In the genomic region with DNA sequence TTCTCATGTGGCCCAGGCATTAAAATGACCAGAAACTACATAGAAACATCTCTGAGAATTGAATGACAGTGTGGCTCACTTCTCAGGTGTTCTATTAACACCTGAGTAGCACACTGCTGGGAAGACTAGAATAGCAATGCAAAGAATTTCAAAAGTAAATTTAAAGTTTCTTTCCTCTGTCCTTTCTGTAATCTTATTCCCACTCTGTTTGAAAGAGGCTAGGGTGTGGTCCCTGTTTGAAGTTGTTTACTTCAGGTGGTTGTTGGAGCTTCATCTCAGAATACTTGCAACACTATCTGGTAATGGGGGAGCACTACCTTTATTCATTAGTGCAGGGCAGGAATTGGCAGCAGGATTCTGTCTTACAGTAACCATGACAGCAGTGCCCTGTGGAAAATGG, we compare ENCODE assay signal across 27 cellular contexts.
"Had no signal": no experiment of that assay in that cellular context is flagged by ENCODE, and none has a peak within 500 bp of the region (broad histone marks: within the 10 kb centered on the region; RNA-seq: fewer than 3 reads in every experiment).

No MANE protein-coding gene starts in this region.

- H3K9me3 ChIP-seq: esophagus muscularis mucosa, lower lobe of right lung, sigmoid colon, transverse colon had no signal

- H3K27me3 ChIP-seq: esophagus muscularis mucosa, sigmoid colon, transverse colon had no signal

- H3K4me1 Mint-ChIP-seq: activated naive CD8-positive, alpha-beta T cell treated with anti-CD3 and anti-CD28 coated beads for 36 hours; naive B cell; stimulated activated naive B cell treated with anti-CD40 and anti-IgM and Interleukin-4, amounts not matched to agents 10 μg/mL and 1 μg/mL and 100 μg/mL, for 72 hours had no signal

- H3K36me3 ChIP-seq: esophagus muscularis mucosa, lower lobe of right lung, sigmoid colon, transverse colon had no signal

- FAIRE-seq: astrocyte, frontal cortex, keratinocyte, urothelium cell line had no signal

- H3K4me3 Mint-ChIP-seq: activated CD8-positive, alpha-beta T cell treated with anti-CD3 and anti-CD28 coated beads, Interleukin-2, amount 10 ng/mL, durations not matched to agents 7 days and 5 days; activated naive CD8-positive, alpha-beta T cell treated with anti-CD3 and anti-CD28 coated beads for 36 hours; activated T-cell treated with anti-CD3 and anti-CD28 coated beads, Interleukin-2, amount 50 U/mL, for 24 hours; naive B cell; neural crest cell; stimulated activated naive B cell treated with anti-CD40 and anti-IgM and Interleukin-4, amounts not matched to agents 10 μg/mL and 1 μg/mL and 100 μg/mL, for 72 hours; T-helper 2 cell treated with Interferon-gamma antibody and Interleukin-4, amounts not matched to agents 5 μg/mL and 100 μg/mL, for 36 hours had no signal

- H3K36me3 Mint-ChIP-seq: activated naive CD8-positive, alpha-beta T cell treated with anti-CD3 and anti-CD28 coated beads for 36 hours; naive B cell; stimulated activated naive B cell treated with anti-CD40 and anti-IgM and Interleukin-4, amounts not matched to agents 10 μg/mL and 1 μg/mL and 100 μg/mL, for 72 hours had no signal

- H3K27ac Mint-ChIP-seq: activated CD8-positive, alpha-beta T cell treated with anti-CD3 and anti-CD28 coated beads, Interleukin-2, amount 10 ng/mL, durations not matched to agents 7 days and 5 days; activated naive CD8-positive, alpha-beta T cell treated with anti-CD3 and anti-CD28 coated beads for 36 hours; activated T-cell treated with anti-CD3 and anti-CD28 coated beads, Interleukin-2, amount 50 U/mL, for 24 hours; activated T-helper 2 cell treated with anti-CD3 and anti-CD28 coated beads, Interferon-gamma antibody, Interleukin-2, Interleukin-4, amounts not matched to agents 10 μg/mL and 5 μg/mL and 100 μg/mL, durations not matched to agents 14 hours and 24 hours and 36 hours; naive B cell; stimulated activated naive B cell treated with anti-CD40 and anti-IgM and Interleukin-4, amounts not matched to agents 10 μg/mL and 1 μg/mL and 100 μg/mL, for 72 hours; T-helper 2 cell treated with Interferon-gamma antibody and Interleukin-4, amounts not matched to agents 5 μg/mL and 100 μg/mL, for 36 hours had no signal

- H3K27ac ChIP-seq: esophagus muscularis mucosa, lower lobe of right lung, sigmoid colon, transverse colon, VCaP had no signal

- H3K27me3 Mint-ChIP-seq: activated naive CD8-positive, alpha-beta T cell treated with anti-CD3 and anti-CD28 coated beads for 36 hours; activated T-cell treated with anti-CD3 and anti-CD28 coated beads, Interleukin-2, amount 50 U/mL, for 24 hours; naive B cell; stimulated activated naive B cell treated with anti-CD40 and anti-IgM and Interleukin-4, amounts not matched to agents 10 μg/mL and 1 μg/mL and 100 μg/mL, for 72 hours had no signal

- H3K4me2 ChIP-seq: smooth muscle cell had no signal

- H3K4me3 ChIP-seq: esophagus muscularis mucosa, lower lobe of right lung, sigmoid colon, smooth muscle cell, transverse colon had no signal

- ATAC-seq: activated CD8-positive, alpha-beta T cell treated with anti-CD3 and anti-CD28 coated beads, Interleukin-2, amount 10 ng/mL, durations not matched to agents 7 days and 5 days; left colon; lower lobe of right lung; stimulated activated naive B cell treated with anti-CD40 and anti-IgM and Interleukin-4, amounts not matched to agents 10 μg/mL and 1 μg/mL and 100 μg/mL, for 72 hours had no signal

- H3K4me1 ChIP-seq: esophagus muscularis mucosa, lower lobe of right lung, sigmoid colon, transverse colon had no signal

- DNase-seq: activated CD4-positive, alpha-beta T cell treated with anti-CD3 and anti-CD28 coated beads for 1 hour; activated CD4-positive, alpha-beta T cell treated with anti-CD3 and anti-CD28 coated beads, Interleukin-2, amount 50 U/mL, for 1 hour; activated CD8-positive, alpha-beta T cell treated with anti-CD3 and anti-CD28 coated beads, Interleukin-2, amount 10 ng/mL, durations not matched to agents 7 days and 5 days; activated naive CD4-positive, alpha-beta T cell; activated naive CD8-positive, alpha-beta T cell treated with anti-CD3 and anti-CD28 coated beads for 36 hours; activated T-cell treated with anti-CD3 and anti-CD28 coated beads, Interleukin-2, amount 50 U/mL, for 24 hours; central memory CD4-positive, alpha-beta T cell; effector memory CD4-positive, alpha-beta T cell; glutamatergic neuron; hippocampal formation; left colon; lower lobe of right lung; naive B cell; sigmoid colon; stimulated activated CD4-positive, alpha-beta T cell treated with anti-CD3 and anti-CD28 coated beads, Interleukin-15, amount 100 ng/mL, for 24 hours; stimulated activated naive B cell treated with anti-CD40 and anti-IgM and Interleukin-4, amounts not matched to agents 10 μg/mL and 1 μg/mL and 100 μg/mL, for 72 hours; transverse colon had no signal
